ENCODE assay signal across 12 cellular contexts in genomic region chr4:124483043-124483906, GRCh38.
DNase-seq lines count a peak whose midpoint lies in the region; ATAC-seq and TF ChIP-seq lines count a peak whose summit lies in the region.
"Had no signal": no experiment of that assay in that cellular context is flagged by ENCODE, and none has a peak within 500 bp of the region (broad histone marks: within the 10 kb centered on the region; RNA-seq: fewer than 3 reads in every experiment).

No MANE protein-coding gene starts in this region.

- ATAC-seq in WTC11 = peak; percentile 99
- no peak for ATAC-seq in stimulated activated effector memory CD8-positive, alpha-beta T cell treated with anti-CD3 and anti-CD28 coated beads, Interleukin-12 subunit alpha, Interleukin-12 subunit beta, amount 100 ng/mL, for 72 hours
- ATAC-seq in GM21737 (IDR thresholded peaks at IDR 0.05; ENCODE audit: unreplicated experiment) = no peak

- peaks cover 22% of the 10 kb centered on the region for H3K4me1 Mint-ChIP-seq in WTC11
- no peaks in the 10 kb centered on the region for H3K4me1 Mint-ChIP-seq in stimulated activated effector memory CD8-positive, alpha-beta T cell treated with anti-CD3 and anti-CD28 coated beads, Interleukin-12 subunit alpha, Interleukin-12 subunit beta, amount 100 ng/mL, for 72 hours

- H3K9me3 Mint-ChIP-seq in WTC11 = peaks cover 8% of the 10 kb centered on the region
- peaks cover 3% of the 10 kb centered on the region for H3K9me3 Mint-ChIP-seq in stimulated activated effector memory CD8-positive, alpha-beta T cell treated with anti-CD3 and anti-CD28 coated beads, Interleukin-12 subunit alpha, Interleukin-12 subunit beta, amount 100 ng/mL, for 72 hours
- H3K9me3 Mint-ChIP-seq: activated T-cell treated with anti-CD3 and anti-CD28 coated beads, Interleukin-2, amount 50 U/mL, for 24 hours had no signal

- DNase-seq in DMS153 (lab: John Stamatoyannopoulos, UW) (peak; percentile 65), NCI-H1092 (lab: John Stamatoyannopoulos, UW) (peak; percentile 29), WTC11 (ENCODE audit: low spot score) (no peak), lung microvascular endothelial cell (ENCODE audit: low read depth in 2 of 2) (peak; percentile 12 to 16), amniotic stem cell (lab: John Stamatoyannopoulos, UW) (no peak), head of caudate nucleus (no peak)
- DNase-seq in stimulated activated effector memory CD8-positive, alpha-beta T cell treated with anti-CD3 and anti-CD28 coated beads, Interleukin-12 subunit alpha, Interleukin-12 subunit beta, amount 100 ng/mL, for 72 hours (ENCODE audit: low spot score in 2 of 2) = no peak
- DNase-seq: activated T-cell treated with anti-CD3 and anti-CD28 coated beads, Interleukin-2, amount 50 U/mL, for 24 hours; aorta; nucleus accumbens; stimulated activated CD8-positive, alpha-beta memory T cell treated with anti-CD3 and anti-CD28 coated beads, Interleukin-4, amount 100 ng/mL, for 48 hours had no signal

- peaks cover 10% of the 10 kb centered on the region for H3K36me3 Mint-ChIP-seq in WTC11
- no peaks in the 10 kb centered on the region for H3K36me3 Mint-ChIP-seq in stimulated activated effector memory CD8-positive, alpha-beta T cell treated with anti-CD3 and anti-CD28 coated beads, Interleukin-12 subunit alpha, Interleukin-12 subunit beta, amount 100 ng/mL, for 72 hours

- intact Hi-C loops in head of caudate nucleus (cut with DNase I) = no loop called here

- CTCF ChIA-PET in WTC11 (lab: Charles Lee) = no interaction called here

- TF ChIP-seq CTCF in WTC11 (IDR thresholded peaks at IDR 0.05) = no peak

- H3K4me3 Mint-ChIP-seq in WTC11 = no peak overlapping the region
- no peak overlapping the region for H3K4me3 Mint-ChIP-seq in stimulated activated effector memory CD8-positive, alpha-beta T cell treated with anti-CD3 and anti-CD28 coated beads, Interleukin-12 subunit alpha, Interleukin-12 subunit beta, amount 100 ng/mL, for 72 hours
- H3K4me3 Mint-ChIP-seq: activated T-cell treated with anti-CD3 and anti-CD28 coated beads, Interleukin-2, amount 50 U/mL, for 24 hours had no signal

- H3K27me3 Mint-ChIP-seq in WTC11 (ENCODE audit: low read depth) = no peaks in the 10 kb centered on the region

- POLR2A ChIA-PET in WTC11 (lab: Charles Lee) = no interaction called here

- peak overlapping the region; percentile 91 for H3K27ac Mint-ChIP-seq in WTC11
- H3K27ac Mint-ChIP-seq in stimulated activated effector memory CD8-positive, alpha-beta T cell treated with anti-CD3 and anti-CD28 coated beads, Interleukin-12 subunit alpha, Interleukin-12 subunit beta, amount 100 ng/mL, for 72 hours = no peak overlapping the region
- H3K27ac Mint-ChIP-seq: activated T-cell treated with anti-CD3 and anti-CD28 coated beads, Interleukin-2, amount 50 U/mL, for 24 hours had no signal

TF ChIP-seq in WTC11, 78 proteins besides CTCF, POLR2A, EP300 and RAD21:
- no peak for TF ChIP-seq CREB1 (CRISPR knock-in tag; IDR thresholded peaks at IDR 0.05)
- TF ChIP-seq FOXP4 (CRISPR knock-in tag; IDR thresholded peaks at IDR 0.05) = peak; percentile 59; the same call in 1 of the 2 replicates
- 0 out of 2 replicates have a peak, but pooled peaks have one; percentile 19 for TF ChIP-seq ZNF121 (CRISPR knock-in tag; IDR thresholded peaks at IDR 0.05)

Comparison
In these comparisons a context has a peak if more than half of its experiments do, and no peak if none do; other contexts are left out.
1. DNase-seq: peak in DMS153 (single experiment), NCI-H1092 (single experiment) and lung microvascular endothelial cell (2 of 2); none in WTC11 (single experiment), stimulated activated effector memory CD8-positive, alpha-beta T cell treated with anti-CD3 and anti-CD28 coated beads, Interleukin-12 subunit alpha, Interleukin-12 subunit beta, amount 100 ng/mL, for 72 hours (0 of 2), amniotic stem cell (single experiment) and head of caudate nucleus (0 of 42).